ENCODE assay signal across 31 cellular contexts in the genomic region with DNA sequence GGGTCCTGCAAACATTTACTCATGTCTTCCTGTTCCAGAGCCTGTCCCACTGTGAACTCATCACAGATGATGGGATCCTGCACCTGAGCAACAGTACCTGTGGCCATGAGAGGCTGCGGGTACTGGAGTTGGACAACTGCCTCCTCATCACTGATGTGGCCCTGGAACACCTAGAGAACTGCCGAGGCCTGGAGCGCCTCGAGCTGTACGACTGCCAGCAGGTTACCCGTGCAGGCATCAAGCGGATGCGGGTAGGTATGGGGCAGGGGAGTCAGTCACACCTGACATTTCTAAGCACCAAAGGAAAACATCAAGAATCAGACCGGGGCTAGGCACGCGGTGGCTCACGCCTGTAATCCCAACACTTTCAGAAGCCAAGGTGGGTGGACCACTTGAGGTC.
"Had no signal": no experiment of that assay in that cellular context is flagged by ENCODE, and none has a peak within 500 bp of the region (broad histone marks: within the 10 kb centered on the region; RNA-seq: fewer than 3 reads in every experiment).

No MANE protein-coding gene starts in this region.

- H3K27ac ChIP-seq: adrenal gland, body of pancreas, RWPE1, VCaP had no signal

- H3K27me3 Mint-ChIP-seq: activated B cell treated with CpG ODN at 0.5 μM for 24 hours; activated CD4-positive, alpha-beta memory T cell treated with anti-CD3 and anti-CD28 coated beads, Interleukin-2, amount 10 ng/mL, durations not matched to agents 7 days and 5 days; activated naive CD8-positive, alpha-beta T cell treated with anti-CD3 and anti-CD28 coated beads for 36 hours; T-cell had no signal

- H3K4me1 ChIP-seq: body of pancreas had no signal

- H3K27me3 ChIP-seq: adrenal gland, body of pancreas had no signal

- H3K4me3 Mint-ChIP-seq: activated B cell treated with CpG ODN at 0.5 μM for 24 hours; activated CD4-positive, alpha-beta memory T cell treated with anti-CD3 and anti-CD28 coated beads, Interleukin-2, amount 10 ng/mL, durations not matched to agents 7 days and 5 days; activated naive CD8-positive, alpha-beta T cell treated with anti-CD3 and anti-CD28 coated beads for 36 hours; T-cell had no signal

- DNase-seq: activated B cell treated with CpG ODN at 0.5 μM for 24 hours; activated CD4-positive, alpha-beta memory T cell treated with anti-CD3 and anti-CD28 coated beads, Interleukin-2, amount 10 ng/mL, durations not matched to agents 7 days and 5 days; activated CD4-positive, alpha-beta T cell treated with anti-CD3 and anti-CD28 coated beads for 1 hour; activated CD4-positive, alpha-beta T cell treated with anti-CD3 and anti-CD28 coated beads for 48 hours; activated effector memory CD4-positive, alpha-beta T cell treated with anti-CD3 and anti-CD28 coated beads, Interleukin-2, amount 50 U/mL, for 16 hours; activated naive CD4-positive, alpha-beta T cell; activated naive CD4-positive, alpha-beta T cell treated with anti-CD3 and anti-CD28 coated beads, Interleukin-2, amount 50 U/mL, for 16 hours; activated naive CD8-positive, alpha-beta T cell treated with anti-CD3 and anti-CD28 coated beads for 36 hours; activated T-cell treated with anti-CD3 and anti-CD28 coated beads, Interleukin-2, amount 50 U/mL, for 48 hours; adrenal gland; body of pancreas; caudate nucleus; cerebellar nuclear complex; MM.1S; NCI-H1092; NCI-H1436 treated with DMSO at 0.1 percent for 48 hours; NCI-H1694 treated with DMSO at 0.1 percent for 48 hours; NCI-H2029; NCI-H345; NCI-H526; NCI-H748 treated with DMSO at 0.1 percent for 48 hours; NK-92 treated with Interleukin-12 subunit alpha and Interleukin-12 subunit beta, amount 100 ng/mL, for 24 hours; PC-3; SIG-M5; T-cell; T-helper 2 cell; T-helper 9 cell had no signal

- H3K9me3 Mint-ChIP-seq: activated B cell treated with CpG ODN at 0.5 μM for 24 hours; activated CD4-positive, alpha-beta memory T cell treated with anti-CD3 and anti-CD28 coated beads, Interleukin-2, amount 10 ng/mL, durations not matched to agents 7 days and 5 days; activated naive CD8-positive, alpha-beta T cell treated with anti-CD3 and anti-CD28 coated beads for 36 hours; T-cell had no signal

- H3K4me3 ChIP-seq: adrenal gland, body of pancreas had no signal

- ATAC-seq: body of pancreas, PC-3, Right ventricle myocardium inferior, SK-N-SH treated with all-trans-retinoic acid at 6 μM for 48 hours, T-cell had no signal

- H3K27ac Mint-ChIP-seq: activated B cell treated with CpG ODN at 0.5 μM for 24 hours; activated CD4-positive, alpha-beta memory T cell treated with anti-CD3 and anti-CD28 coated beads, Interleukin-2, amount 10 ng/mL, durations not matched to agents 7 days and 5 days; activated naive CD8-positive, alpha-beta T cell treated with anti-CD3 and anti-CD28 coated beads for 36 hours; T-cell had no signal

- H3K9me3 ChIP-seq: adrenal gland, body of pancreas had no signal
